8 cellular contexts compared by ENCODE assay signal in genomic region chr20:51563141-51563596, GRCh38. TPM values are rescaled to one million over a fixed set of nuclear protein-coding genes. Genes with fewer than 3 reads are reported as not detected.
DNase-seq lines count a peak whose midpoint lies in the region; ATAC-seq and TF ChIP-seq lines count a peak whose summit lies in the region.

No MANE protein-coding gene starts in this region.

- no peaks in the 10 kb centered on the region for H4K20me1 ChIP-seq in fibroblast of lung (ENCODE audit: control insufficient read depth, extremely low read depth, insufficient read depth, low read length)

- peak overlapping the region; percentile 81 for H3K4me3 Mint-ChIP-seq in nephron progenitor cell

- ATAC-seq in HG03378 (IDR thresholded peaks at IDR 0.05; ENCODE audit: unreplicated experiment), result no peak
- ATAC-seq in GM18907 (IDR thresholded peaks at IDR 0.05; ENCODE audit: unreplicated experiment), result no peak

- peaks cover 41% of the 10 kb centered on the region for H3K4me1 Mint-ChIP-seq in nephron progenitor cell

- H3K79me2 ChIP-seq in fibroblast of lung (ENCODE audit: control insufficient read depth, insufficient read depth, low read length), result no peaks in the 10 kb centered on the region

- H2AFZ ChIP-seq in fibroblast of lung (ENCODE audit: low read length), result no peak overlapping the region

- peaks cover 2% of the 10 kb centered on the region for H3K9me3 Mint-ChIP-seq in nephron progenitor cell

- peaks cover 14% of the 10 kb centered on the region for H3K4me1 ChIP-seq in fibroblast of lung (ENCODE audit: control insufficient read depth, extremely low read depth, insufficient read depth, low read length)

- peak overlapping the region; percentile 97 for H3K9ac ChIP-seq in fibroblast of lung (ENCODE audit: insufficient read depth, low read length)

- H3K4me3 ChIP-seq in AG09309 (ENCODE audit: control insufficient read depth, low read depth, low read length) (peak overlapping the region; percentile 60), fibroblast of lung (replicated peaks in 1 of 4; ENCODE audit: control extremely low read depth in 1 of 4, insufficient read depth in 1 of 4, low read depth in 3 of 4, low read length in 4 of 4) (peak overlapping the region; percentile 0 to 64 (median 54))

- POLR2A ChIA-PET in RWPE1 (lab: Yijun Ruan, JAX; ENCODE audit: low non-redundant PET), result interaction anchor here (0.6 kb wide), 1 partner anchor 89 kb away, joined by 4 read pairs; no protein-coding TSS in a partner anchor

- H3K27ac ChIP-seq in RWPE1 (peak overlapping the region; percentile 69), fibroblast of lung (ENCODE audit: insufficient read depth, low read length) (peak overlapping the region; percentile 96)

- no peak overlapping the region for H3K27ac Mint-ChIP-seq in nephron progenitor cell

- TF ChIP-seq CTCF in AG09309 (IDR thresholded peaks at IDR 0.05; ENCODE audit: control insufficient read depth, insufficient read depth, low read depth, low read length, missing control alignments) (no peak), RWPE1 (conservative IDR thresholded peaks at IDR 0.05; ENCODE audit: low read depth) (no peak), fibroblast of lung (conservative IDR thresholded peaks at IDR 0.05 in 1 of 2, IDR thresholded peaks at IDR 0.05 in 1 of 2; ENCODE audit: low read depth in 1 of 2, low read length in 2 of 2) (no peak), nephron progenitor cell (IDR thresholded peaks at IDR 0.05) (no peak)

- no peaks in the 10 kb centered on the region for H3K36me3 ChIP-seq in fibroblast of lung (ENCODE audit: control insufficient read depth, insufficient read depth, low read length)

- H3K4me2 ChIP-seq in fibroblast of lung (ENCODE audit: extremely low read depth, insufficient read depth, low read length), result peak overlapping the region; percentile 92

- no peaks in the 10 kb centered on the region for H3K9me3 ChIP-seq in fibroblast of lung (ENCODE audit: control insufficient read depth, insufficient read depth, low read depth, low read length)

- H3K27me3 ChIP-seq in fibroblast of lung (ENCODE audit: control insufficient read depth, insufficient read depth, low read length), result peaks cover 3% of the 10 kb centered on the region

- CTCF ChIA-PET in RWPE1 (lab: Yijun Ruan, JAX), result interaction anchor here (0.6 to 1.4 kb wide), 10 partner anchors 9 to 1762 kb away, joined by 3 to 5 read pairs (median 3); partner anchors contain the start of gene BCAS4

- peaks cover 73% of the 10 kb centered on the region for H3K27me3 Mint-ChIP-seq in nephron progenitor cell (ENCODE audit: low read depth, poor library complexity)

- no peaks in the 10 kb centered on the region for H3K36me3 Mint-ChIP-seq in nephron progenitor cell (ENCODE audit: low read depth)

- DNase-seq in AG09309 (ENCODE audit: low read depth) (no peak), RWPE1 (ENCODE audit: low spot score) (no peak), fibroblast of lung (ENCODE audit: low read depth in 2 of 2) (no peak), nephron progenitor cell (no peak), NCI-H82 (lab: John Stamatoyannopoulos, UW) (no peak), NCI-H2081 (lab: John Stamatoyannopoulos, UW) (no peak)

RNA-seq across cellular contexts. Expression of gene NFATC2, which starts 20.6 kb away (rescaled TPM):
- under 0.01 and 0.50 TPM in 2 replicates for total RNA-seq in fibroblast of lung
- polyA plus RNA-seq in fibroblast of lung, result 0.11 and 1.2 TPM in 2 replicates
- polyA plus RNA-seq in fibroblast of lung (2012), result 0.24 and 2.2 TPM in 2 replicates
- polyA minus RNA-seq in fibroblast of lung (ENCODE audit: low replicate concordance), result 0.26 and 2.8 TPM in 2 replicates
